22 cellular contexts compared by ENCODE assay signal in genomic region chr6:121994936-121995335, GRCh38.
"Had no signal": no experiment of that assay in that cellular context is flagged by ENCODE, and none has a peak within 500 bp of the region (broad histone marks: within the 10 kb centered on the region; RNA-seq: fewer than 3 reads in every experiment).

No MANE protein-coding gene starts in this region.

- H3K36me3 ChIP-seq: SJSA1 had no signal

- H3K4me3 ChIP-seq: K562, SJSA1 had no signal

- H3K9me3 Mint-ChIP-seq: IgD-negative memory B cell had no signal

- H3K27ac Mint-ChIP-seq: IgD-negative memory B cell had no signal

- H3K4me3 Mint-ChIP-seq: IgD-negative memory B cell had no signal

- H3K36me3 Mint-ChIP-seq: IgD-negative memory B cell had no signal

- H3K27me3 ChIP-seq: SJSA1 had no signal

- H3K27ac ChIP-seq: HL-60, KMS-11, SJSA1 had no signal

- H3K9me3 ChIP-seq: SJSA1 had no signal

- DNase-seq: Kasumi-1, MM.1S, NCI-H1092 treated with DMSO at 0.1 percent for 48 hours, NCI-H1436, NCI-H187, NCI-H2029, NCI-H2081 treated with DMSO at 0.1 percent for 48 hours, NCI-H2171, NCI-H446, NCI-H510A, NCI-H524 treated with DMSO at 0.1 percent for 48 hours, NCI-H69, NCI-H774, Right ventricle myocardium superior, RPMI8226, SIG-M5 had no signal

- H3K9ac ChIP-seq: KMS-11 had no signal

- H3K4me1 Mint-ChIP-seq: IgD-negative memory B cell had no signal

- ATAC-seq: K562, SK-N-SH treated with all-trans-retinoic acid at 6 μM for 48 hours had no signal

- H3K27me3 Mint-ChIP-seq: IgD-negative memory B cell had no signal

- H3K4me1 ChIP-seq: SJSA1 had no signal
